In genomic region chr14:51087024-51087423, GRCh38 we compare ENCODE assay signal across 9 cellular contexts.
DNase-seq lines count a peak whose midpoint lies in the region; ATAC-seq and TF ChIP-seq lines count a peak whose summit lies in the region.
"Had no signal": no experiment of that assay in that cellular context is flagged by ENCODE, and none has a peak within 500 bp of the region (broad histone marks: within the 10 kb centered on the region; RNA-seq: fewer than 3 reads in every experiment).

No MANE protein-coding gene starts in this region.

- H4K20me1 ChIP-seq in DOHH2 (ENCODE audit: control insufficient read depth, insufficient read depth, low read depth, low read length) = 0 out of 2 replicates have a peak, but pooled peaks cover 4% of the 10 kb centered on the region
- no peaks in the 10 kb centered on the region for H4K20me1 ChIP-seq in OCI-LY1 (ENCODE audit: insufficient read depth, low read length)

- no peak overlapping the region for H3K9ac ChIP-seq in OCI-LY1 (ENCODE audit: low read length)

- peaks cover 99% of the 10 kb centered on the region for H3K79me2 ChIP-seq in DOHH2 (ENCODE audit: control insufficient read depth, low read length)
- no peaks in the 10 kb centered on the region for H3K79me2 ChIP-seq in OCI-LY1 (ENCODE audit: insufficient read depth, low read length)

- H3K27me3 ChIP-seq in DOHH2 (ENCODE audit: control insufficient read depth, low read length) (no peaks in the 10 kb centered on the region), OCI-LY1 (ENCODE audit: insufficient read depth, low read length) (no peaks in the 10 kb centered on the region)

- no peak for ATAC-seq in GM18870 (IDR thresholded peaks at IDR 0.05; ENCODE audit: unreplicated experiment)
- no peak for ATAC-seq in HG03342 (IDR thresholded peaks at IDR 0.05; ENCODE audit: unreplicated experiment)
- ATAC-seq in HG03159 (IDR thresholded peaks at IDR 0.05; ENCODE audit: unreplicated experiment) = no peak
- ATAC-seq: natural killer cell had no signal

- H3K4me3 ChIP-seq in DOHH2 (ENCODE audit: low read length) = no peak overlapping the region
- H3K4me3 ChIP-seq in HEK293 (ENCODE audit: low read depth, low read length) = no peak overlapping the region
- H3K4me3 ChIP-seq in OCI-LY1 (ENCODE audit: low read depth, low read length, poor library complexity, severe bottlenecking) = no peak overlapping the region

- DNase-seq in iPS-NIHi11 (ENCODE audit: low spot score) = peak; percentile 28
- DNase-seq in epidermal melanocyte (ENCODE audit: insufficient read length, low spot score) = no peak
- DNase-seq: natural killer cell had no signal

- H3K4me2 ChIP-seq in DOHH2 (ENCODE audit: low read length) (peak overlapping the region; percentile 6; the same call in 1 of the 2 replicates), OCI-LY1 (ENCODE audit: low read length) (no peak overlapping the region)

- no peaks in the 10 kb centered on the region for H3K9me2 ChIP-seq in DOHH2 (replicated peaks; ENCODE audit: control insufficient read depth, low read length)
- no peaks in the 10 kb centered on the region for H3K9me2 ChIP-seq in OCI-LY1 (ENCODE audit: low read depth, low read length)

- no peak overlapping the region for H2AFZ ChIP-seq in OCI-LY1 (ENCODE audit: low read length)

- POLR2A ChIA-PET in HEK293 (lab: Yijun Ruan, JAX) = interaction anchor here (1.3 to 1.9 kb wide), 2 partner anchors 8 to 143 kb away, joined by 3 to 11 read pairs; partner anchors contain the start of genes PYGL and TRIM9

- no peaks in the 10 kb centered on the region for H3K9me3 ChIP-seq in DOHH2 (ENCODE audit: control insufficient read depth, insufficient read depth, low read length)
- no peaks in the 10 kb centered on the region for H3K9me3 ChIP-seq in HEK293 (ENCODE audit: control insufficient read depth, insufficient read depth, low read depth, low read length)
- no peaks in the 10 kb centered on the region for H3K9me3 ChIP-seq in OCI-LY1 (ENCODE audit: low read length)

- no peak overlapping the region for H3K27ac ChIP-seq in DOHH2 (ENCODE audit: low read depth, low read length)
- H3K27ac ChIP-seq in HEK293 (ENCODE audit: extremely low read depth, low read depth, low read length) = no peak overlapping the region
- H3K27ac ChIP-seq in OCI-LY1 (ENCODE audit: low read depth, low read length, poor library complexity, severe bottlenecking) = peak overlapping the region; percentile 59

- H3K36me3 ChIP-seq in DOHH2 (ENCODE audit: control insufficient read depth, low read length) = peaks cover 56% of the 10 kb centered on the region
- H3K36me3 ChIP-seq in HEK293 (ENCODE audit: control insufficient read depth in 2 of 2, insufficient read depth in 1 of 2, low read length in 2 of 2) = no peaks in the 10 kb centered on the region
- H3K36me3 ChIP-seq in OCI-LY1 (ENCODE audit: insufficient read depth, low read length) = no peaks in the 10 kb centered on the region

- no peak for TF ChIP-seq CTCF in DOHH2 (IDR thresholded peaks at IDR 0.05; ENCODE audit: low read depth, low read length, poor library complexity, severe bottlenecking)
- TF ChIP-seq CTCF in HEK293 (tag by site-specific recombination; IDR thresholded peaks at IDR 0.05) = no peak
- TF ChIP-seq CTCF in OCI-LY1 (IDR thresholded peaks at IDR 0.05; ENCODE audit: low read length) = no peak

- H3K4me1 ChIP-seq in DOHH2 (ENCODE audit: control insufficient read depth, low read length) = peaks cover 68% of the 10 kb centered on the region
- peaks cover 44% of the 10 kb centered on the region for H3K4me1 ChIP-seq in HEK293 (ENCODE audit: control insufficient read depth, insufficient read depth, low read length)
- peaks cover 19% of the 10 kb centered on the region for H3K4me1 ChIP-seq in OCI-LY1 (ENCODE audit: insufficient read depth, low read length, severe bottlenecking)

- CTCF ChIA-PET in HEK293 (lab: Yijun Ruan, JAX) = no interaction called here

- peaks cover 3% of the 10 kb centered on the region; the same call in 1 of the 2 replicates for H3F3A ChIP-seq in DOHH2 (ENCODE audit: control insufficient read depth, insufficient read depth)
- no peaks in the 10 kb centered on the region for H3F3A ChIP-seq in OCI-LY1 (ENCODE audit: insufficient read depth, low read length)

TF ChIP-seq in HEK293, 187 proteins besides CTCF, POLR2A, EP300 and RAD21 (continues in another document):
- TF ChIP-seq ZNF513 (tag by site-specific recombination; IDR thresholded peaks at IDR 0.05) = no peak
- TF ChIP-seq ZNF350 (tag by site-specific recombination; IDR thresholded peaks at IDR 0.05) = no peak
- no peak for TF ChIP-seq FEZF1 (tag by site-specific recombination; IDR thresholded peaks at IDR 0.05)
- TF ChIP-seq YY1 (tag by site-specific recombination; IDR thresholded peaks at IDR 0.05) = no peak
- TF ChIP-seq ZNF211 (tag by site-specific recombination; IDR thresholded peaks at IDR 0.05; ENCODE audit: low read depth) = no peak
- TF ChIP-seq ZSCAN30 (tag by site-specific recombination; IDR thresholded peaks at IDR 0.05) = no peak
- no peak for TF ChIP-seq ZNF785 (tag by site-specific recombination; IDR thresholded peaks at IDR 0.05)
- TF ChIP-seq ZNF561 (tag by site-specific recombination; IDR thresholded peaks at IDR 0.05; ENCODE audit: borderline replicate concordance) = no peak
- TF ChIP-seq ZNF132 (tag by site-specific recombination; IDR thresholded peaks at IDR 0.05; ENCODE audit: borderline replicate concordance) = no peak
- TF ChIP-seq BCL11B (tag by site-specific recombination; IDR thresholded peaks at IDR 0.05; ENCODE audit: low read depth) = no peak
- TF ChIP-seq SP7 (tag by site-specific recombination; IDR thresholded peaks at IDR 0.05) = no peak
- TF ChIP-seq ZNF292 (tag by site-specific recombination; IDR thresholded peaks at IDR 0.05; ENCODE audit: borderline replicate concordance, low read depth) = no peak
- TF ChIP-seq ZSCAN4 (tag by site-specific recombination; IDR thresholded peaks at IDR 0.05) = no peak
- TF ChIP-seq ZNF580 (tag by site-specific recombination; IDR thresholded peaks at IDR 0.05) = no peak
- TF ChIP-seq REPIN1 (tag by site-specific recombination; IDR thresholded peaks at IDR 0.05; ENCODE audit: low read depth) = no peak
- no peak for TF ChIP-seq ZNF707 (tag by site-specific recombination; IDR thresholded peaks at IDR 0.05)
- TF ChIP-seq ZNF341 (tag by site-specific recombination; IDR thresholded peaks at IDR 0.05; ENCODE audit: low read depth) = no peak
- TF ChIP-seq HOXD13 (CRISPR knock-in tag; IDR thresholded peaks at IDR 0.05; ENCODE audit: borderline replicate concordance) = no peak
- peak; percentile 82 for TF ChIP-seq PRDM10 (tag by site-specific recombination; IDR thresholded peaks at IDR 0.05)
- no peak for TF ChIP-seq ZFP41 (tag by site-specific recombination; IDR thresholded peaks at IDR 0.05; ENCODE audit: borderline replicate concordance)
- no peak for TF ChIP-seq ZBTB48 (tag by site-specific recombination; IDR thresholded peaks at IDR 0.05)
